Comparison of ENCODE assay signal across 11 cellular contexts in genomic region chr9:27239648-27240047, GRCh38. TPM values are rescaled to one million over a fixed set of nuclear protein-coding genes. Genes with fewer than 3 reads are reported as not detected.
"Had no signal": no experiment of that assay in that cellular context is flagged by ENCODE, and none has a peak within 500 bp of the region (broad histone marks: within the 10 kb centered on the region; RNA-seq: fewer than 3 reads in every experiment).

No MANE protein-coding gene starts in this region.

RNA-seq across cellular contexts. Expression of gene EQTN, which starts 57.3 kb away (rescaled TPM):
- total RNA-seq: activated CD4-positive, alpha-beta memory T cell treated with anti-CD3 and anti-CD28 coated beads, Interleukin-2, amount 10 ng/mL, durations not matched to agents 7 days and 5 days; activated CD4-positive, alpha-beta T cell treated with anti-CD3 and anti-CD28 coated beads for 36 hours; activated CD8-positive, alpha-beta memory T cell treated with anti-CD3 and anti-CD28 coated beads for 36 hours; activated naive CD4-positive, alpha-beta T cell treated with anti-CD3 and anti-CD28 coated beads for 36 hours; activated T-helper 17 cell treated with anti-CD3 and anti-CD28 coated beads, Interleukin-2, amount 50 U/mL, for 72 hours; astrocyte; LHCN-M2; M059J; Right ventricle myocardium superior; SK-MEL-5; T-cell had no signal
